Comparison of ENCODE assay signal across 8 cellular contexts in genomic region chr11:1763796-1764661, GRCh38. TPM values are rescaled to one million over a fixed set of nuclear protein-coding genes. Genes with fewer than 3 reads are reported as not detected.
DNase-seq lines count a peak whose midpoint lies in the region; ATAC-seq and TF ChIP-seq lines count a peak whose summit lies in the region.

CTSD (minus strand) TSS chr11:1763927; CDS start chr11:1763859, 68 bp downstream.

- no peak within 1 kb of the TSS for H2AFZ ChIP-seq in HCT116 (ENCODE audit: low read depth, low read length, poor library complexity, severe bottlenecking)

- H3K27me3 ChIP-seq in HCT116 (ENCODE audit: insufficient read depth, low read length): no peaks in the 10 kb centered on the region

- intact Hi-C loops in HCT116 (cut with micrococcal nuclease): no loop called here
- intact Hi-C loops in sciatic nerve (cut with DNase I): no loop called here

- no peaks in the 10 kb centered on the region; a peak in 1 of 4 replicates for H3K36me3 ChIP-seq in HCT116 (ENCODE audit: control insufficient read depth in 1 of 2, insufficient read depth in 2 of 2, low read length in 2 of 2)

- peaks cover 15 to 37% of the 10 kb centered on the region in 2 experiments; a peak in 3 of 4 replicates for H3K4me1 ChIP-seq in HCT116 (ENCODE audit: control insufficient read depth in 1 of 2, insufficient read depth in 2 of 2, low read length in 2 of 2)

- no TSS peak for BruUV-seq in HCT116 (replicated peaks; lab: Mats Ljungman, UMichigan)

- ATAC-seq in HCT116 (peak; percentile 84), sciatic nerve (peak; percentile 81)

- H3K79me2 ChIP-seq in HCT116 (ENCODE audit: insufficient read depth, low read length): peaks cover 17% of the 10 kb centered on the region; the same call in 1 of the 2 replicates

- RAD21 ChIA-PET in HCT116 (lab: Charles Lee; ENCODE audit: low non-redundant PET in 1 of 2, low total read pairs in 2 of 2, uncharacterized antibody in 2 of 2, unreplicated experiment in 2 of 2): interaction anchor here in 1 of 2 experiments (0.9 kb wide), 1 partner anchor 8 kb away, joined by 6 read pairs; no protein-coding TSS in a partner anchor

- peak; percentile 46 for TF ChIP-seq POLR2A in HCT116 (IDR thresholded peaks at IDR 0.05; ENCODE audit: borderline replicate concordance, extremely low read depth, insufficient read depth, insufficient read length)

- H3K27ac ChIP-seq in HCT116 (ENCODE audit: low read depth, low read length): peak within 1 kb of the TSS; percentile 75

- H3K4me2 ChIP-seq in HCT116 (ENCODE audit: low read length): peak within 1 kb of the TSS; percentile 94

- peak within 1 kb of the TSS; percentile 79 for H3K9ac ChIP-seq in HCT116 (ENCODE audit: low read length)

- TF ChIP-seq CTCF in GM12865 (IDR thresholded peaks at IDR 0.05; ENCODE audit: insufficient read depth, low read depth, low read length, missing control alignments) (no peak), HCT116 (IDR thresholded peaks at IDR 0.05 in 2 of 3, conservative IDR thresholded peaks at IDR 0.05 in 1 of 3; ENCODE audit: borderline replicate concordance in 1 of 3, insufficient read depth in 1 of 3, low read depth in 2 of 3, low read length in 2 of 3) (0 out of 6 replicates have a peak, but pooled peaks of 1 of the 3 experiments have one; percentile 3), astrocyte of the cerebellum (IDR thresholded peaks at IDR 0.05; ENCODE audit: low read depth, low read length, missing control alignments) (peak; percentile 10)

- H3K4me3 ChIP-seq in GM12865 (ENCODE audit: low read depth, low read length) (peak within 1 kb of the TSS; percentile 88), HCT116 (replicated peaks in 1 of 2; ENCODE audit: low read depth in 1 of 2, low read length in 2 of 2) (peak within 1 kb of the TSS; percentile 75 to 76), astrocyte of the cerebellum (ENCODE audit: low read depth, low read length) (peak within 1 kb of the TSS; percentile 86)

- H3K9me3 ChIP-seq in HCT116 (ENCODE audit: control insufficient read depth in 1 of 2, insufficient read depth in 1 of 2, low read depth in 1 of 2, low read length in 2 of 2): no peaks in the 10 kb centered on the region

- DNase-seq in GM12865 (ENCODE audit: low read depth) (peak; percentile 89), HCT116 (ENCODE audit: low read depth, low spot score) (peak; percentile 27), NCI-H1048 (lab: John Stamatoyannopoulos, UW) (peak; percentile 54), T1000 (lab: John Stamatoyannopoulos, UW) (peak; percentile 53), astrocyte of the cerebellum (ENCODE audit: low read depth) (peak; percentile 34), hypothalamus (lab: John Stamatoyannopoulos, UW) (peak in 50 of 51 donors; percentile 45 to 97 (median 84)), sciatic nerve (ENCODE audit: low spot score) (peak; percentile 95), cortex of kidney (lab: John Stamatoyannopoulos, UW) (no peak)

- TF ChIP-seq RAD21 in HCT116 (IDR thresholded peaks at IDR 0.05; ENCODE audit: low read depth): no peak

- CTCF ChIA-PET in HCT116 (lab: Charles Lee): no interaction called here

- no peaks in the 10 kb centered on the region for H4K20me1 ChIP-seq in HCT116 (ENCODE audit: insufficient read depth)

- no peaks in the 10 kb centered on the region for H3K9me2 ChIP-seq in HCT116 (ENCODE audit: insufficient read depth)

- in situ Hi-C loops in astrocyte of the cerebellum (cut with HindIII; ENCODE audit: low sequenced_read_pairs): no loop called here

- POLR2A ChIA-PET in HCT116 (lab: Charles Lee): no interaction called here

TF ChIP-seq in HCT116, 20 proteins besides CTCF, POLR2A, EP300 and RAD21:
- TF ChIP-seq POLR2AphosphoS5 (IDR thresholded peaks at IDR 0.05; ENCODE audit: low read depth, low read length): peak; percentile 82
- peak; percentile 58 for TF ChIP-seq ZFX (IDR thresholded peaks at IDR 0.05)
- TF ChIP-seq JUND (IDR thresholded peaks at IDR 0.05): no peak
- TF ChIP-seq CBX3 (IDR thresholded peaks at IDR 0.05; ENCODE audit: low read depth): no peak
- no peak for TF ChIP-seq ATF3 (IDR thresholded peaks at IDR 0.05)
- TF ChIP-seq ELF1 (IDR thresholded peaks at IDR 0.05; ENCODE audit: borderline replicate concordance, low read depth): no peak
- TF ChIP-seq EZH2phosphoT487 (IDR thresholded peaks at IDR 0.05; ENCODE audit: borderline replicate concordance): no peak
- TF ChIP-seq EZH2 (IDR thresholded peaks at IDR 0.05): no peak
- TF ChIP-seq SRF (IDR thresholded peaks at IDR 0.05; ENCODE audit: low read depth): no peak
- no peak for TF ChIP-seq SIN3A (IDR thresholded peaks at IDR 0.05; ENCODE audit: low read depth)
- peak; percentile 38 for TF ChIP-seq YY1 (IDR thresholded peaks at IDR 0.05; ENCODE audit: extremely low read depth, insufficient replicate concordance, low read depth, low read length)
- no peak for TF ChIP-seq TCF7L2 (IDR thresholded peaks at IDR 0.05; ENCODE audit: borderline replicate concordance, extremely low read depth, insufficient read depth, insufficient read length)
- TF ChIP-seq MAX (IDR thresholded peaks at IDR 0.05): peak; percentile 83

RNA-seq across cellular contexts. Expression of gene CTSD, which starts in this region (rescaled TPM):
- total RNA-seq in HCT116 (2021; ENCODE audit: unreplicated experiment): 127 TPM
- 131 and 176 TPM in 2 replicates for polyA plus RNA-seq in HCT116 (2012)
- total RNA-seq in sciatic nerve: 554 TPM
